In genomic region chr9:81776390-81776789, GRCh38 we compare ENCODE assay signal across 27 cellular contexts.
DNase-seq lines count a peak whose midpoint lies in the region; ATAC-seq and TF ChIP-seq lines count a peak whose summit lies in the region.
"Had no signal": no experiment of that assay in that cellular context is flagged by ENCODE, and none has a peak within 500 bp of the region (broad histone marks: within the 10 kb centered on the region; RNA-seq: fewer than 3 reads in every experiment).

No MANE protein-coding gene starts in this region.

- H3F3A ChIP-seq in SK-N-SH (replicated peaks; ENCODE audit: insufficient read depth) = peaks cover 9% of the 10 kb centered on the region

- intact Hi-C loops in left lung (cut with DNase I) = no loop called here

- H3K36me3 ChIP-seq in SK-N-SH (replicated peaks in 1 of 2; ENCODE audit: control insufficient read depth in 1 of 2, insufficient read depth in 2 of 2, low read length in 1 of 2) = no peaks in the 10 kb centered on the region
- H3K36me3 ChIP-seq in left lung = no peaks in the 10 kb centered on the region
- H3K36me3 ChIP-seq: cardiac muscle cell, HAP-1, pancreas, right atrium auricular region, SJSA1, vagina had no signal

- H3K4me1 ChIP-seq in SK-N-SH (ENCODE audit: control insufficient read depth in 1 of 2, insufficient read depth in 2 of 2, low read depth in 1 of 2, low read length in 1 of 2) (peaks cover 0 to 4% of the 10 kb centered on the region in 2 experiments; a peak in 1 of 4 replicates), left lung (no peaks in the 10 kb centered on the region)
- H3K4me1 ChIP-seq: HAP-1, pancreas, right atrium auricular region, testis had no signal

- no peak overlapping the region for H3K4me2 ChIP-seq in SK-N-SH

- no peaks in the 10 kb centered on the region for H3K9me2 ChIP-seq in SK-N-SH

- H3K9me3 ChIP-seq in SK-N-SH (no peaks in the 10 kb centered on the region), left lung (no peaks in the 10 kb centered on the region)
- H3K9me3 ChIP-seq: Caco-2, HAP-1, pancreas, right atrium auricular region, SJSA1, testis, vagina had no signal

- no peaks in the 10 kb centered on the region for H3K27me3 ChIP-seq in SK-N-SH (ENCODE audit: insufficient read depth)
- H3K27me3 ChIP-seq in left lung = no peaks in the 10 kb centered on the region
- H3K27me3 ChIP-seq: pancreas, right atrium auricular region, SJSA1, testis, vagina had no signal

- peak; percentile 14 for DNase-seq in SK-N-SH
- peak; percentile 87 for DNase-seq in NCI-H510A treated with DMSO at 0.1 percent for 48 hours (lab: John Stamatoyannopoulos, UW)
- DNase-seq in choroid plexus epithelial cell (ENCODE audit: low read depth) = peak; percentile 30
- no peak for DNase-seq in activated effector memory CD4-positive, alpha-beta T cell treated with Interleukin-2 at 50 U/mL for 16 hours
- DNase-seq in stimulated activated CD4-positive, alpha-beta T cell treated with anti-CD3 and anti-CD28 coated beads, Interleukin-2, amount 100 ng/mL, for 48 hours = no peak
- no peak for DNase-seq in left lung
- DNase-seq: activated CD4-positive, alpha-beta T cell treated with anti-CD3 and anti-CD28 coated beads for 36 hours; activated CD8-positive, alpha-beta memory T cell treated with anti-CD3 and anti-CD28 coated beads, Interleukin-2, amount 10 ng/mL, durations not matched to agents 7 days and 5 days; anterior cingulate cortex; Caco-2; hypothalamus; NCI-H2171 treated with DMSO at 0.1 percent for 48 hours; nephron progenitor cell; NK-92 treated with Interleukin-12 subunit alpha and Interleukin-12 subunit beta, amount 100 ng/mL, for 24 hours; stimulated activated CD4-positive, alpha-beta T cell treated with anti-CD3 and anti-CD28 coated beads, Interleukin-12 subunit alpha, Interleukin-12 subunit beta, amount 100 ng/mL, for 4 hours; stimulated activated CD4-positive, alpha-beta T cell treated with anti-CD3 and anti-CD28 coated beads, Interleukin-4, amount 100 ng/mL, for 4 hours; stimulated activated naive CD4-positive, alpha-beta T cell; testis had no signal

- no peak for TF ChIP-seq RAD21 in SK-N-SH (IDR thresholded peaks at IDR 0.05; ENCODE audit: low read length)

- no peak overlapping the region for H3K4me3 ChIP-seq in SK-N-SH (ENCODE audit: low read depth in 2 of 2, low read length in 1 of 2)
- no peak overlapping the region for H3K4me3 ChIP-seq in choroid plexus epithelial cell (ENCODE audit: low read depth, low read length)
- no peak overlapping the region for H3K4me3 ChIP-seq in left lung
- H3K4me3 ChIP-seq: cardiac muscle cell, HAP-1, pancreas, right atrium auricular region, SJSA1, testis, vagina had no signal

- WGBS in SK-N-SH (ENCODE audit: low lambda C conversion rate) = 89% methylated on average over 1 of the region's 1 CpG

- no peak overlapping the region for H2AFZ ChIP-seq in SK-N-SH (ENCODE audit: low read depth)

- TF ChIP-seq EP300 in SK-N-SH (IDR thresholded peaks at IDR 0.05; ENCODE audit: borderline replicate concordance in 1 of 2, low read depth in 1 of 2, low read length in 1 of 2) = no peak

- no peak overlapping the region for H3K27ac ChIP-seq in SK-N-SH (ENCODE audit: low read depth in 2 of 2, low read length in 1 of 2)
- H3K27ac ChIP-seq in left lung = no peak overlapping the region
- H3K27ac ChIP-seq: cardiac muscle cell, pancreas, right atrium auricular region, SJSA1, testis, vagina had no signal

- no peak overlapping the region for H3K9ac ChIP-seq in SK-N-SH

- CTCF ChIA-PET in SK-N-SH (lab: Yijun Ruan, JAX) = no interaction called here

- no peaks in the 10 kb centered on the region for H4K20me1 ChIP-seq in SK-N-SH (ENCODE audit: insufficient read depth)

- H3K79me2 ChIP-seq in SK-N-SH (ENCODE audit: insufficient read depth) = no peaks in the 10 kb centered on the region

- ATAC-seq in SK-N-SH treated with all-trans-retinoic acid at 6 μM for 48 hours (no peak), left lung (no peak), GM19397 (IDR thresholded peaks at IDR 0.05; ENCODE audit: unreplicated experiment) (no peak)
- ATAC-seq: activated CD4-positive, alpha-beta T cell treated with anti-CD3 and anti-CD28 coated beads for 36 hours; activated CD8-positive, alpha-beta memory T cell treated with anti-CD3 and anti-CD28 coated beads, Interleukin-2, amount 10 ng/mL, durations not matched to agents 7 days and 5 days; activated naive CD4-positive, alpha-beta T cell treated with anti-CD3 and anti-CD28 coated beads, Interleukin-2, amount 50 U/mL, for 72 hours had no signal

- TF ChIP-seq CTCF in SK-N-SH (IDR thresholded peaks at IDR 0.05) (no peak), choroid plexus epithelial cell (conservative IDR thresholded peaks at IDR 0.05; ENCODE audit: low read depth, low read length) (no peak), left lung (IDR thresholded peaks at IDR 0.05) (no peak)

- POLR2A ChIA-PET in SK-N-SH (lab: Yijun Ruan, JAX) = no interaction called here

TF ChIP-seq in SK-N-SH, 30 proteins besides CTCF, POLR2A, EP300 and RAD21:
- no peak for TF ChIP-seq PBX3 (IDR thresholded peaks at IDR 0.05)
- no peak for TF ChIP-seq CHD2 (IDR thresholded peaks at IDR 0.05; ENCODE audit: low read length, partially characterized antibody)
- no peak for TF ChIP-seq MXI1 (IDR thresholded peaks at IDR 0.05; ENCODE audit: low read depth, low read length)
- no peak for TF ChIP-seq EZH2phosphoT487 (IDR thresholded peaks at IDR 0.05; ENCODE audit: borderline replicate concordance, low read depth)
- TF ChIP-seq FOXM1 (IDR thresholded peaks at IDR 0.05; ENCODE audit: low read depth) = no peak
- no peak for TF ChIP-seq RXRA (IDR thresholded peaks at IDR 0.05; ENCODE audit: borderline replicate concordance, low read depth)
- no peak for TF ChIP-seq SIN3A (IDR thresholded peaks at IDR 0.05; ENCODE audit: borderline replicate concordance, low read depth, low read length)
- TF ChIP-seq YY1 (IDR thresholded peaks at IDR 0.05; ENCODE audit: low read depth) = no peak

TF ChIP-seq in SK-N-SH treated with all-trans-retinoic acid at 6 μM for 48 hours, 23 proteins besides CTCF, POLR2A, EP300 and RAD21:
- no peak for TF ChIP-seq ZFP3 (CRISPR knock-in tag; IDR thresholded peaks at IDR 0.05)
- no peak for TF ChIP-seq ZC3H10 (CRISPR knock-in tag; IDR thresholded peaks at IDR 0.05)
- no peak for TF ChIP-seq GLIS3 (CRISPR knock-in tag; IDR thresholded peaks at IDR 0.05)
- no peak for TF ChIP-seq PATZ1 (CRISPR knock-in tag; IDR thresholded peaks at IDR 0.05; ENCODE audit: borderline replicate concordance)
- no peak for TF ChIP-seq BACH2 (CRISPR knock-in tag; IDR thresholded peaks at IDR 0.05; ENCODE audit: borderline replicate concordance)
- TF ChIP-seq ZNF8 (CRISPR knock-in tag; IDR thresholded peaks at IDR 0.05) = no peak
- no peak for TF ChIP-seq SNAI2 (CRISPR knock-in tag; IDR thresholded peaks at IDR 0.05)

Comparison
In these comparisons a context has a peak if more than half of its experiments do, and no peak if none do; other contexts are left out.
1. DNase-seq: peak in SK-N-SH (single experiment), NCI-H510A treated with DMSO at 0.1 percent for 48 hours (single experiment) and choroid plexus epithelial cell (single experiment); none in activated effector memory CD4-positive, alpha-beta T cell treated with Interleukin-2 at 50 U/mL for 16 hours (single experiment), stimulated activated CD4-positive, alpha-beta T cell treated with anti-CD3 and anti-CD28 coated beads, Interleukin-2, amount 100 ng/mL, for 48 hours (0 of 2) and left lung (0 of 2).